ENCODE assay signal across 1 cellular context in the genomic region with DNA sequence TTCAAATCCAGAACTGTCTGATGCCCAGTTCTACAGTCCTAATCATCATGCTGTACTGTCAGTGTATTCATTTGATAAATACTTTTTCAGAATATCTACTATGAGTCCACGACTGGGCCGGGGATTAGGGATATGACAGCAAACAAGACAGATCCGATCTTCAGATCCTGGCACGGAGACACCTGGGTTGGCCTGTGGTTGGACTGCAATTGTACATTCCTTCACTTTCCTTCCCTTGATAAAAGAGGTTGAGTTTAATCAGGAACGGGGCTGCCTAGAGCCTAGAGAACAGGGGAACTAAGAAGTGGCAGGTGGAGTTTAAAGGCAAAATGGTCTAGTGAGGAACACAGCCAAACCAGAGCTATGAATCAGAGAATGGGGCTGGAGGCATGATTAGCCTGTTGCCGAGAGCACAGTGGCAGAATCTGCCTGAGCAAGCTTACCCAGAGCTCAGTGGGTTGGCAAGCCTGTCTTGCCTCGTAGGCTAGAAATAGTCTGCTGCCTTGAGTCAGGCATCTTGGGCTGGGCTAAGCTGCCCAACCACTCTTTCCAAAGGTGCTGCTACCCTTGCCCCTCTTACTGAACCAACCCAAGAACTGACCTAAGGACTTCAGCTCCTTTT.
TF ChIP-seq lines count a peak whose summit lies in the region.

No MANE protein-coding gene starts in this region.

TF ChIP-seq in GM23338, 12 proteins besides CTCF, POLR2A, EP300 and RAD21 (continued from another document):
- TF ChIP-seq, protein P1, sequence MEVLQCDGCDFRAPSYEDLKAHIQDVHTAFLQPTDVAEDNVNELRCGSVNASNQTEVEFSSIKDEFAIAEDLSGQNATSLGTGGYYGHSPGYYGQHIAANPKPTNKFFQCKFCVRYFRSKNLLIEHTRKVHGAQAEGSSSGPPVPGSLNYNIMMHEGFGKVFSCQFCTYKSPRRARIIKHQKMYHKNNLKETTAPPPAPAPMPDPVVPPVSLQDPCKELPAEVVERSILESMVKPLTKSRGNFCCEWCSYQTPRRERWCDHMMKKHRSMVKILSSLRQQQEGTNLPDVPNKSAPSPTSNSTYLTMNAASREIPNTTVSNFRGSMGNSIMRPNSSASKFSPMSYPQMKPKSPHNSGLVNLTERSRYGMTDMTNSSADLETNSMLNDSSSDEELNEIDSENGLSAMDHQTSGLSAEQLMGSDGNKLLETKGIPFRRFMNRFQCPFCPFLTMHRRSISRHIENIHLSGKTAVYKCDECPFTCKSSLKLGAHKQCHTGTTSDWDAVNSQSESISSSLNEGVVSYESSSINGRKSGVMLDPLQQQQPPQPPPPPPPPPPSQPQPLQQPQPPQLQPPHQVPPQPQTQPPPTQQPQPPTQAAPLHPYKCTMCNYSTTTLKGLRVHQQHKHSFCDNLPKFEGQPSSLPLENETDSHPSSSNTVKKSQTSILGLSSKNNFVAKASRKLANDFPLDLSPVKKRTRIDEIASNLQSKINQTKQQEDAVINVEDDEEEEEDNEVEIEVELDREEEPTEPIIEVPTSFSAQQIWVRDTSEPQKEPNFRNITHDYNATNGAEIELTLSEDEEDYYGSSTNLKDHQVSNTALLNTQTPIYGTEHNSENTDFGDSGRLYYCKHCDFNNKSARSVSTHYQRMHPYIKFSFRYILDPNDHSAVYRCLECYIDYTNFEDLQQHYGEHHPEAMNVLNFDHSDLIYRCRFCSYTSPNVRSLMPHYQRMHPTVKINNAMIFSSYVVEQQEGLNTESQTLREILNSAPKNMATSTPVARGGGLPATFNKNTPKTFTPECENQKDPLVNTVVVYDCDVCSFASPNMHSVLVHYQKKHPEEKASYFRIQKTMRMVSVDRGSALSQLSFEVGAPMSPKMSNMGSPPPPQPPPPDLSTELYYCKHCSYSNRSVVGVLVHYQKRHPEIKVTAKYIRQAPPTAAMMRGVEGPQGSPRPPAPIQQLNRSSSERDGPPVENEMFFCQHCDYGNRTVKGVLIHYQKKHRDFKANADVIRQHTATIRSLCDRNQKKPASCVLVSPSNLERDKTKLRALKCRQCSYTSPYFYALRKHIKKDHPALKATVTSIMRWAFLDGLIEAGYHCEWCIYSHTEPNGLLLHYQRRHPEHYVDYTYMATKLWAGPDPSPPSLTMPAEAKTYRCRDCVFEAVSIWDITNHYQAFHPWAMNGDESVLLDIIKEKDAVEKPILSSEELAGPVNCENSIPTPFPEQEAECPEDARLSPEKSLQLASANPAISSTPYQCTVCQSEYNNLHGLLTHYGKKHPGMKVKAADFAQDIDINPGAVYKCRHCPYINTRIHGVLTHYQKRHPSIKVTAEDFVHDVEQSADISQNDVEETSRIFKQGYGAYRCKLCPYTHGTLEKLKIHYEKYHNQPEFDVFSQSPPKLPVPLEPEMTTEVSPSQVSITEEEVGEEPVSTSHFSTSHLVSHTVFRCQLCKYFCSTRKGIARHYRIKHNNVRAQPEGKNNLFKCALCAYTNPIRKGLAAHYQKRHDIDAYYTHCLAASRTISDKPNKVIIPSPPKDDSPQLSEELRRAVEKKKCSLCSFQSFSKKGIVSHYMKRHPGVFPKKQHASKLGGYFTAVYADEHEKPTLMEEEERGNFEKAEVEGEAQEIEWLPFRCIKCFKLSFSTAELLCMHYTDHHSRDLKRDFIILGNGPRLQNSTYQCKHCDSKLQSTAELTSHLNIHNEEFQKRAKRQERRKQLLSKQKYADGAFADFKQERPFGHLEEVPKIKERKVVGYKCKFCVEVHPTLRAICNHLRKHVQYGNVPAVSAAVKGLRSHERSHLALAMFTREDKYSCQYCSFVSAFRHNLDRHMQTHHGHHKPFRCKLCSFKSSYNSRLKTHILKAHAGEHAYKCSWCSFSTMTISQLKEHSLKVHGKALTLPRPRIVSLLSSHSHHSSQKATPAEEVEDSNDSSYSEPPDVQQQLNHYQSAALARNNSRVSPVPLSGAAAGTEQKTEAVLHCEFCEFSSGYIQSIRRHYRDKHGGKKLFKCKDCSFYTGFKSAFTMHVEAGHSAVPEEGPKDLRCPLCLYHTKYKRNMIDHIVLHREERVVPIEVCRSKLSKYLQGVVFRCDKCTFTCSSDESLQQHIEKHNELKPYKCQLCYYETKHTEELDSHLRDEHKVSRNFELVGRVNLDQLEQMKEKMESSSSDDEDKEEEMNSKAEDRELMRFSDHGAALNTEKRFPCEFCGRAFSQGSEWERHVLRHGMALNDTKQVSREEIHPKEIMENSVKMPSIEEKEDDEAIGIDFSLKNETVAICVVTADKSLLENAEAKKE (CRISPR knock-in tag; IDR thresholded peaks at IDR 0.05) = no peak
- TF ChIP-seq CREB1 (CRISPR knock-in tag; IDR thresholded peaks at IDR 0.05; ENCODE audit: low read depth) = no peak
- TF ChIP-seq STAT1 (IDR thresholded peaks at IDR 0.05; ENCODE audit: unreplicated experiment) = no peak
- TF ChIP-seq NANOG (IDR thresholded peaks at IDR 0.05; ENCODE audit: borderline replicate concordance) = no peak
- TF ChIP-seq, protein P2, sequence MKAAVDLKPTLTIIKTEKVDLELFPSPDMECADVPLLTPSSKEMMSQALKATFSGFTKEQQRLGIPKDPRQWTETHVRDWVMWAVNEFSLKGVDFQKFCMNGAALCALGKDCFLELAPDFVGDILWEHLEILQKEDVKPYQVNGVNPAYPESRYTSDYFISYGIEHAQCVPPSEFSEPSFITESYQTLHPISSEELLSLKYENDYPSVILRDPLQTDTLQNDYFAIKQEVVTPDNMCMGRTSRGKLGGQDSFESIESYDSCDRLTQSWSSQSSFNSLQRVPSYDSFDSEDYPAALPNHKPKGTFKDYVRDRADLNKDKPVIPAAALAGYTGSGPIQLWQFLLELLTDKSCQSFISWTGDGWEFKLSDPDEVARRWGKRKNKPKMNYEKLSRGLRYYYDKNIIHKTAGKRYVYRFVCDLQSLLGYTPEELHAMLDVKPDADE (IDR thresholded peaks at IDR 0.05) = no peak
- no peak for TF ChIP-seq EZH2phosphoT487 (IDR thresholded peaks at IDR 0.05; ENCODE audit: unreplicated experiment)
- TF ChIP-seq ZNF331 (CRISPR knock-in tag; IDR thresholded peaks at IDR 0.05; ENCODE audit: low read depth) = no peak
